8 cellular contexts compared by ENCODE assay signal in genomic region chr19:6362351-6362801, GRCh38. TPM values are rescaled to one million over a fixed set of nuclear protein-coding genes. Genes with fewer than 3 reads are reported as not detected.
DNase-seq lines count a peak whose midpoint lies in the region; ATAC-seq and TF ChIP-seq lines count a peak whose summit lies in the region.

No MANE protein-coding gene starts in this region.

- H3K27ac Mint-ChIP-seq in CD8-positive, alpha-beta memory T cell = peak overlapping the region; percentile 89 to 98 (median 92)
- peak overlapping the region; percentile 86 to 98 (median 97) for H3K27ac Mint-ChIP-seq in naive thymus-derived CD8-positive, alpha-beta T cell

- H3K4me3 ChIP-seq in CD8-positive, alpha-beta memory T cell (ENCODE audit: low read length) = peak overlapping the region; percentile 71
- H3K4me3 ChIP-seq in choroid plexus epithelial cell (ENCODE audit: low read depth, low read length) = peak overlapping the region; percentile 87

- CTCF ChIA-PET in CD8-positive, alpha-beta memory T cell (lab: Charles Lee) = interaction anchor here (2.1 kb wide), 1 partner anchor 10 kb away, joined by 9 read pairs; the partner anchor contains the start of gene ALKBH7

- no peaks in the 10 kb centered on the region for H3K9me3 Mint-ChIP-seq in CD8-positive, alpha-beta memory T cell
- H3K9me3 Mint-ChIP-seq in naive thymus-derived CD8-positive, alpha-beta T cell = no peaks in the 10 kb centered on the region

- peak overlapping the region; percentile 86 to 98 (median 95) for H3K4me3 Mint-ChIP-seq in CD8-positive, alpha-beta memory T cell
- peak overlapping the region; percentile 91 to 100 (median 97) for H3K4me3 Mint-ChIP-seq in naive thymus-derived CD8-positive, alpha-beta T cell

- H3K36me3 ChIP-seq in CD8-positive, alpha-beta memory T cell (ENCODE audit: insufficient read depth, low read length) = peaks cover 24% of the 10 kb centered on the region

- H3K4me1 Mint-ChIP-seq in CD8-positive, alpha-beta memory T cell = peaks cover 17 to 28% (median 22%) of the 10 kb centered on the region in 3 donors
- H3K4me1 Mint-ChIP-seq in naive thymus-derived CD8-positive, alpha-beta T cell = peaks cover 16 to 40% (median 22%) of the 10 kb centered on the region in 4 donors

- DNase-seq in CD8-positive, alpha-beta memory T cell = peak; percentile 19 to 72 (median 66)
- DNase-seq in RKO (ENCODE audit: low spot score) (peak; percentile 59), choroid plexus epithelial cell (ENCODE audit: low read depth) (no peak), CD1c-positive myeloid dendritic cell (ENCODE audit: extremely low spot score) (no peak), epidermal melanocyte (ENCODE audit: insufficient read length, low spot score) (no peak), mucosa of gallbladder (ENCODE audit: low spot score) (no peak)
- DNase-seq in naive thymus-derived CD8-positive, alpha-beta T cell = peak in 8 of 10 donors; percentile 40 to 80 (median 62)

- peaks cover 16% of the 10 kb centered on the region for H3K4me1 ChIP-seq in CD8-positive, alpha-beta memory T cell (ENCODE audit: insufficient read depth, low read length)

- H3K27ac ChIP-seq in CD8-positive, alpha-beta memory T cell (ENCODE audit: low read depth, low read length) = peak overlapping the region; percentile 85

- H3K9me3 ChIP-seq in CD8-positive, alpha-beta memory T cell (ENCODE audit: low read length) = no peaks in the 10 kb centered on the region

- H3K27me3 ChIP-seq in CD8-positive, alpha-beta memory T cell (ENCODE audit: insufficient read depth, low read length, poor library complexity, severe bottlenecking) = no peaks in the 10 kb centered on the region

- ATAC-seq in naive thymus-derived CD8-positive, alpha-beta T cell = peak; percentile 54 to 67
- ATAC-seq in GM21723 (IDR thresholded peaks at IDR 0.05; ENCODE audit: unreplicated experiment) = no peak

- POLR2A ChIA-PET in CD8-positive, alpha-beta memory T cell (lab: Charles Lee) = interaction anchor here (0.6 to 2.0 kb wide), 3 partner anchors 9 to 62 kb away, joined by 4 to 22 read pairs (median 10); partner anchors contain the start of genes ALKBH7 and KHSRP
- POLR2A ChIA-PET in naive thymus-derived CD8-positive, alpha-beta T cell (lab: Charles Lee) = interaction anchor here (0.6 to 5.2 kb wide), 6 partner anchors 9 to 531 kb away, joined by 3 to 83 read pairs (median 10); partner anchors contain the start of genes ALKBH7, GTF2F1 and KHSRP

- TF ChIP-seq CTCF in choroid plexus epithelial cell (conservative IDR thresholded peaks at IDR 0.05; ENCODE audit: low read depth, low read length) = no peak

- no peaks in the 10 kb centered on the region for H3K27me3 Mint-ChIP-seq in CD8-positive, alpha-beta memory T cell
- H3K27me3 Mint-ChIP-seq in naive thymus-derived CD8-positive, alpha-beta T cell = no peaks in the 10 kb centered on the region

- peaks cover 0 to 49% (median 0%) of the 10 kb centered on the region in 3 donors for H3K36me3 Mint-ChIP-seq in CD8-positive, alpha-beta memory T cell
- H3K36me3 Mint-ChIP-seq in naive thymus-derived CD8-positive, alpha-beta T cell = peaks cover 0 to 44% (median 3%) of the 10 kb centered on the region in 3 donors

RNA-seq across cellular contexts. Expression of gene CLPP, which starts 1.0 kb away (rescaled TPM):
- 100 to 1,000 TPM; 197 to 201 TPM for total RNA-seq in CD8-positive, alpha-beta memory T cell
- 175 TPM for polyA plus RNA-seq in CD8-positive, alpha-beta memory T cell
- 10 to 100 TPM; 73.0 to 74.4 TPM for total RNA-seq in naive thymus-derived CD8-positive, alpha-beta T cell
- 100 to 1,000 TPM; 142 to 197 (median 148) TPM for polyA plus RNA-seq in naive thymus-derived CD8-positive, alpha-beta T cell
- 75.5 TPM for total RNA-seq in mucosa of gallbladder

RNA-seq across cellular contexts. Expression of gene ALKBH7, which starts 10.2 kb away (rescaled TPM):
- 10 to 100 TPM; 25.5 to 34.3 TPM for total RNA-seq in CD8-positive, alpha-beta memory T cell
- 82.2 TPM for polyA plus RNA-seq in CD8-positive, alpha-beta memory T cell
- 10 to 100 TPM; 73.7 TPM for total RNA-seq in naive thymus-derived CD8-positive, alpha-beta T cell
- polyA plus RNA-seq in naive thymus-derived CD8-positive, alpha-beta T cell = 100 to 1,000 TPM; 130 to 162 (median 144) TPM
- 91.5 TPM for total RNA-seq in mucosa of gallbladder

RNA-seq across cellular contexts. Expression of gene PSPN, which starts 13.4 kb away (rescaled TPM):
- 1 to 10 TPM; 1.6 to 1.8 TPM for total RNA-seq in CD8-positive, alpha-beta memory T cell
- 0.76 TPM for polyA plus RNA-seq in CD8-positive, alpha-beta memory T cell
- 1 to 10 TPM; 3.3 to 3.7 TPM for total RNA-seq in naive thymus-derived CD8-positive, alpha-beta T cell
- polyA plus RNA-seq in naive thymus-derived CD8-positive, alpha-beta T cell = 1 to 10 TPM in 2 of 3 donors, under 1 TPM in 1; 0.50 to 1.2 (median 1.1) TPM
- total RNA-seq in mucosa of gallbladder = 4.5 TPM

RNA-seq across cellular contexts. Expression of gene ACER1, which starts 29.0 kb away (rescaled TPM):
- total RNA-seq in CD8-positive, alpha-beta memory T cell = not detected
- polyA plus RNA-seq in CD8-positive, alpha-beta memory T cell = 2.4 TPM
- total RNA-seq in naive thymus-derived CD8-positive, alpha-beta T cell = 1 to 10 TPM in 1 of 2 experiments, under 1 TPM in 1; 0.91 to 1.1 TPM
- 1 to 10 TPM; 1.4 to 2.6 (median 2.3) TPM for polyA plus RNA-seq in naive thymus-derived CD8-positive, alpha-beta T cell
- total RNA-seq in mucosa of gallbladder = 0.14 TPM

RNA-seq across cellular contexts. Expression of gene GTF2F1, which starts 30.6 kb away (rescaled TPM):
- 10 to 100 TPM; 63.3 to 66.2 TPM for total RNA-seq in CD8-positive, alpha-beta memory T cell
- polyA plus RNA-seq in CD8-positive, alpha-beta memory T cell = 25.2 TPM
- total RNA-seq in naive thymus-derived CD8-positive, alpha-beta T cell = 10 to 100 TPM; 54.1 to 64.8 TPM
- 10 to 100 TPM; 16.3 to 30.1 (median 20.6) TPM for polyA plus RNA-seq in naive thymus-derived CD8-positive, alpha-beta T cell
- 66.8 TPM for total RNA-seq in mucosa of gallbladder

Comparison
In these comparisons a context has a peak if more than half of its experiments do, and no peak if none do; other contexts are left out.
1. DNase-seq: peak in CD8-positive, alpha-beta memory T cell (5 of 5), RKO (single experiment) and naive thymus-derived CD8-positive, alpha-beta T cell (8 of 10); none in choroid plexus epithelial cell (single experiment), CD1c-positive myeloid dendritic cell (single experiment), epidermal melanocyte (single experiment) and mucosa of gallbladder (single experiment).